In the genomic region with DNA sequence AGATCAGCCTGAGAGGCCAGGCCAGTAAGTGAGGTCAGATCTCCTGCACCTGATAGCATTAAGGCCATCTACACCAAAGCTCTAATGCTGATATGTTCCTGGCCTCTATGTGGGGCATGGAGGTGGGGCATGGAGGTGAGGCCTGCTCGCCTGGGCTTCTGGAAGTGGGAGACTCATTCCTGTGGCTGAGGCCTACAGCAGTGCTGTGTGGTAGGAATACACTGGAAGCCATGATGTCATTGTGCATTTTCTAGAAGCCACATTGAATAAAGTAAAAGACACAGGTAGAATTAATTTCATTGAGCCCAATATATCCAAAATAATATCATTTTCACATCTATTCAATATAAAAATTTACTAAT, we compare ENCODE assay signal across 14 cellular contexts. TPM values are rescaled to one million over a fixed set of nuclear protein-coding genes. Genes with fewer than 3 reads are reported as not detected.
"Had no signal": no experiment of that assay in that cellular context is flagged by ENCODE, and none has a peak within 500 bp of the region (broad histone marks: within the 10 kb centered on the region; RNA-seq: fewer than 3 reads in every experiment).

No MANE protein-coding gene starts in this region.

- FAIRE-seq: pancreas had no signal

- H3K9me3 Mint-ChIP-seq: activated CD4-positive, alpha-beta memory T cell treated with anti-CD3 and anti-CD28 coated beads, Interleukin-2, amount 10 ng/mL, durations not matched to agents 7 days and 5 days; activated naive CD8-positive, alpha-beta T cell treated with anti-CD3 and anti-CD28 coated beads for 36 hours; activated T-cell treated with anti-CD3 and anti-CD28 coated beads, Interleukin-2, amount 50 U/mL, for 72 hours; memory B cell; nephron progenitor cell had no signal

- H3K27ac Mint-ChIP-seq: activated CD4-positive, alpha-beta memory T cell treated with anti-CD3 and anti-CD28 coated beads, Interleukin-2, amount 10 ng/mL, durations not matched to agents 7 days and 5 days; activated CD4-positive, alpha-beta T cell treated with anti-CD3 and anti-CD28 coated beads for 36 hours; activated naive CD8-positive, alpha-beta T cell treated with anti-CD3 and anti-CD28 coated beads for 36 hours; activated T-cell treated with anti-CD3 and anti-CD28 coated beads, Interleukin-2, amount 50 U/mL, for 72 hours; memory B cell; nephron progenitor cell had no signal

- ATAC-seq: activated CD4-positive, alpha-beta T cell treated with anti-CD3 and anti-CD28 coated beads for 36 hours; activated T-cell treated with anti-CD3 and anti-CD28 coated beads, Interleukin-2, amount 50 U/mL, for 72 hours; pancreas had no signal

- H3K4me3 ChIP-seq: pancreas, stomach, tibial artery, vagina had no signal

- H3K9me3 ChIP-seq: pancreas, stomach, tibial artery, vagina had no signal

- H3K4me3 Mint-ChIP-seq: activated CD4-positive, alpha-beta memory T cell treated with anti-CD3 and anti-CD28 coated beads, Interleukin-2, amount 10 ng/mL, durations not matched to agents 7 days and 5 days; activated CD4-positive, alpha-beta T cell treated with anti-CD3 and anti-CD28 coated beads for 36 hours; activated naive CD8-positive, alpha-beta T cell treated with anti-CD3 and anti-CD28 coated beads for 36 hours; activated T-cell treated with anti-CD3 and anti-CD28 coated beads, Interleukin-2, amount 50 U/mL, for 72 hours; memory B cell had no signal

- H3K4me1 ChIP-seq: pancreas had no signal

- H3K36me3 ChIP-seq: pancreas, stomach, tibial artery, vagina had no signal

- H3K27me3 ChIP-seq: pancreas, vagina had no signal

- DNase-seq: activated CD4-positive, alpha-beta memory T cell treated with anti-CD3 and anti-CD28 coated beads, Interleukin-2, amount 10 ng/mL, durations not matched to agents 7 days and 5 days; activated CD4-positive, alpha-beta T cell treated with anti-CD3 and anti-CD28 coated beads for 36 hours; activated gamma-delta T cell treated with Interleukin-2 at 50 U/mL for 16 hours; activated naive CD8-positive, alpha-beta T cell treated with anti-CD3 and anti-CD28 coated beads for 36 hours; activated T-cell treated with anti-CD3 and anti-CD28 coated beads, Interleukin-2, amount 50 U/mL, for 72 hours; pancreas; retina; stomach; tibial artery had no signal

- H3K27ac ChIP-seq: pancreas, tibial artery, vagina had no signal

- H3K36me3 Mint-ChIP-seq: activated naive CD8-positive, alpha-beta T cell treated with anti-CD3 and anti-CD28 coated beads for 36 hours had no signal

RNA-seq across cellular contexts. Expression of a gene that starts 2.7 kb away (rescaled TPM):
- total RNA-seq: vagina had no signal

RNA-seq across cellular contexts. Expression of a gene that starts 34.5 kb away (rescaled TPM):
- total RNA-seq: activated CD4-positive, alpha-beta memory T cell treated with anti-CD3 and anti-CD28 coated beads, Interleukin-2, amount 10 ng/mL, durations not matched to agents 7 days and 5 days; activated CD4-positive, alpha-beta T cell treated with anti-CD3 and anti-CD28 coated beads for 36 hours; activated naive CD8-positive, alpha-beta T cell treated with anti-CD3 and anti-CD28 coated beads for 36 hours; activated T-cell treated with anti-CD3 and anti-CD28 coated beads, Interleukin-2, amount 50 U/mL, for 72 hours; left lobe of liver; pancreas; skeletal muscle tissue; stomach; vagina had no signal
- polyA plus RNA-seq: pancreas, stomach had no signal
